8 cellular contexts compared by ENCODE assay signal in the genomic region with DNA sequence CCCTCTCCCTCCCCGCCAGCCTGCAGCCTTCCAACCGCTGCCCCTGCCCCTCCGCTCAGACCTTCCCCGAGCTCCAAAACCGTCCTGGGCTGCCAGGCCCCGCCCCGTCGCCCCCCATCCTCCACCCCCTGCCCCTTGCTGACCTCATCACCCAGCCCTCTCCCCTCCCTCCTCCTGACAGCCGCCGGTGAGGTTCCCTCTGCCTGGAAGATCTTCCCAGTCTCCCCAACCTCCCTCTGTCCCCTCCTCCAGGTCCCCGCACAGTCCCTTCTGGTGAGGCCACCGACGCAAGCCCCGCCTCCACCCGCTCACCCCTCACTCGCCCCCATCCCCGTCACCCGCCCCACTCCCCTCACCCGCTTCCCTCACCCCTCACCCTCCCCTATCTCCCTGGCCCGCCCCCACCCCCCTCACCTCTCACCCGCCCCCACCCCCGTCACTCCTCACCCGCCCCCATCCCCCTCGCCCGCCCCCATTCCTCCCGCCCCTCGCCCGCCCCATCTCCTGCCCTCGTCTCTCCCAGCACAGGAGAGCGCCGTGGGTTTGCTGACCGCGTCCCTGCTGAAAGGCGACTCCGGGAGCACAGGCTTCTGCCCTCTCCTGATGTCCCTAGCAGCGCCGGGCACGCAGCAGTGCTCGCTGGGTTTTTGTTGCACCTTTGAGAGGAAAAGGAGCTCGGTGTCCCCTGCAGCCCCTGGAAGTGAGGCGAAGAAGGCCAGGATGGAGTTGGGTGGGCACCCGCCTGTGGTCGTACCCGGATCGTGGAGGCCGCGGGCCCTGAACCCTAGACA. TPM values are rescaled to one million over a fixed set of nuclear protein-coding genes. Genes with fewer than 3 reads are reported as not detected.
DNase-seq lines count a peak whose midpoint lies in the region; ATAC-seq and TF ChIP-seq lines count a peak whose summit lies in the region.

No MANE protein-coding gene starts in this region.

- peak overlapping the region; percentile 86 for H3K14ac ChIP-seq in trophoblast cell (ENCODE audit: low read length)

- H3K18ac ChIP-seq in trophoblast cell (ENCODE audit: low read length), result peak overlapping the region; percentile 94

- POLR2A ChIA-PET in WTC11 (lab: Charles Lee), result no interaction called here

- H2AFZ ChIP-seq in trophoblast cell (ENCODE audit: insufficient read depth, low read length, poor library complexity), result peak overlapping the region; percentile 50

- CTCF ChIA-PET in WTC11 (lab: Charles Lee), result interaction anchor here (0.5 to 1.2 kb wide), 10 partner anchors 17 to 448 kb away, joined by 3 to 6 read pairs (median 4); partner anchors contain the start of gene NUP50

- peak overlapping the region; percentile 87 for H4K8ac ChIP-seq in trophoblast cell (ENCODE audit: low read depth, low read length)

- in situ Hi-C loops in GM13977 (cut with MboI; ENCODE audit: low pct_unique_long_range_greater_than_20kb, low sequenced_read_pairs, unreplicated experiment), result no loop called here

- no peak for DNase-seq in HL-60 (ENCODE audit: low read depth in 1 of 2, low spot score in 1 of 2)
- peak; percentile 90 for DNase-seq in WTC11 (ENCODE audit: low spot score)
- peak; percentile 42 for DNase-seq in fibroblast of villous mesenchyme (ENCODE audit: low read depth)
- peak in 1 of 2 donors; percentile 50 for DNase-seq in trophoblast cell
- no peak for DNase-seq in NCI-H128 (lab: John Stamatoyannopoulos, UW; ENCODE audit: unreplicated experiment)
- no peak for DNase-seq in GM13977 (ENCODE audit: low spot score)
- no peak for DNase-seq in NOMO-1 treated with dmso at 0.1 percent for 144 hours (lab: John Stamatoyannopoulos, UW; ENCODE audit: unreplicated experiment)

- H3K79me1 ChIP-seq in trophoblast cell (ENCODE audit: low read length), result peaks cover 15% of the 10 kb centered on the region

- peak overlapping the region; percentile 85 for H2BK12ac ChIP-seq in trophoblast cell (ENCODE audit: low read length)

- H2AK5ac ChIP-seq in trophoblast cell (ENCODE audit: low read length), result peak overlapping the region; percentile 52

- H4K91ac ChIP-seq in trophoblast cell (ENCODE audit: low read depth, low read length), result peak overlapping the region; percentile 84

- peaks cover 17% of the 10 kb centered on the region for H3F3A ChIP-seq in DOHH2 (ENCODE audit: control insufficient read depth, insufficient read depth)

- H3K4me3 Mint-ChIP-seq in WTC11, result peak overlapping the region; percentile 93

- H3K9me3 ChIP-seq in DOHH2 (ENCODE audit: control insufficient read depth, insufficient read depth, low read length) (no peaks in the 10 kb centered on the region), trophoblast cell (ENCODE audit: insufficient read depth, low read depth, low read length) (no peaks in the 10 kb centered on the region)

- peak overlapping the region; percentile 53 for H3K4ac ChIP-seq in trophoblast cell (ENCODE audit: low read depth, low read length)

- TF ChIP-seq CTCF in DOHH2 (IDR thresholded peaks at IDR 0.05; ENCODE audit: low read depth, low read length, poor library complexity, severe bottlenecking), result no peak
- no peak for TF ChIP-seq CTCF in HL-60 (IDR thresholded peaks at IDR 0.05; ENCODE audit: insufficient read depth, low read length)
- TF ChIP-seq CTCF in WTC11 (IDR thresholded peaks at IDR 0.05), result no peak
- TF ChIP-seq CTCF in fibroblast of villous mesenchyme (IDR thresholded peaks at IDR 0.05; ENCODE audit: insufficient read depth, low read depth, low read length), result no peak
- TF ChIP-seq CTCF in GM13977 (IDR thresholded peaks at IDR 0.05; ENCODE audit: extremely low read depth, insufficient read depth, missing control alignments), result no peak

- H3K27ac Mint-ChIP-seq in WTC11, result peak overlapping the region; percentile 95

- peak overlapping the region; percentile 100 for H3K4me2 ChIP-seq in DOHH2 (ENCODE audit: low read length)
- peak overlapping the region; percentile 70 for H3K4me2 ChIP-seq in trophoblast cell (ENCODE audit: low read length)

- H3K9me3 Mint-ChIP-seq in WTC11, result no peaks in the 10 kb centered on the region

- no peaks in the 10 kb centered on the region for H3K36me3 Mint-ChIP-seq in WTC11

- peaks cover 27% of the 10 kb centered on the region for H3K27me3 ChIP-seq in DOHH2 (ENCODE audit: control insufficient read depth, low read length)
- no peaks in the 10 kb centered on the region for H3K27me3 ChIP-seq in HL-60 (ENCODE audit: insufficient read depth, poor library complexity, severe bottlenecking)
- no peaks in the 10 kb centered on the region for H3K27me3 ChIP-seq in trophoblast cell (ENCODE audit: insufficient read depth, low read length)

- peak; percentile 87 for ATAC-seq in WTC11

- no peaks in the 10 kb centered on the region for H4K20me1 ChIP-seq in DOHH2 (ENCODE audit: control insufficient read depth, insufficient read depth, low read depth, low read length)

- no CpG with 5 or more reads among the region's 47 CpGs for WGBS in trophoblast cell (ENCODE audit: extremely low coverage, insufficient coverage, insufficient read length)

- H2BK120ac ChIP-seq in trophoblast cell (ENCODE audit: insufficient read depth, low read length, poor library complexity), result peak overlapping the region; percentile 85

- H2BK5ac ChIP-seq in trophoblast cell (ENCODE audit: low read depth, low read length, poor library complexity), result peak overlapping the region; percentile 79

- no peaks in the 10 kb centered on the region for H3K79me2 ChIP-seq in DOHH2 (ENCODE audit: control insufficient read depth, low read length)
- H3K79me2 ChIP-seq in trophoblast cell (ENCODE audit: control insufficient read depth, insufficient read depth, low read length, poor library complexity), result no peaks in the 10 kb centered on the region

- H3K36me3 ChIP-seq in DOHH2 (ENCODE audit: control insufficient read depth, low read length), result no peaks in the 10 kb centered on the region
- no peaks in the 10 kb centered on the region for H3K36me3 ChIP-seq in trophoblast cell (ENCODE audit: control insufficient read depth in 1 of 2, insufficient read depth in 2 of 2, low read length in 2 of 2)

- H3K23ac ChIP-seq in trophoblast cell (ENCODE audit: low read length), result no peak overlapping the region

- no peak overlapping the region for H3K27ac ChIP-seq in DOHH2 (ENCODE audit: low read depth, low read length)
- no peak overlapping the region for H3K27ac ChIP-seq in HL-60 (replicated peaks)
- peak overlapping the region; percentile 41 for H3K27ac ChIP-seq in trophoblast cell (ENCODE audit: low read depth, low read length)

- H3K4me3 ChIP-seq in DOHH2 (ENCODE audit: low read length), result peak overlapping the region; percentile 75
- H3K4me3 ChIP-seq in HL-60 (replicated peaks; ENCODE audit: insufficient read depth, low read length), result peak overlapping the region; percentile 59
- peak overlapping the region; percentile 62 for H3K4me3 ChIP-seq in fibroblast of villous mesenchyme (ENCODE audit: low read depth, low read length)
- peak overlapping the region; percentile 54 for H3K4me3 ChIP-seq in trophoblast cell (ENCODE audit: low read depth, low read length)

- peak overlapping the region; percentile 73 for H4K12ac ChIP-seq in trophoblast cell (ENCODE audit: low read depth, low read length)

- H3K9me2 ChIP-seq in DOHH2 (replicated peaks; ENCODE audit: control insufficient read depth, low read length), result no peaks in the 10 kb centered on the region

- H3K27me3 Mint-ChIP-seq in WTC11 (ENCODE audit: low read depth), result peaks cover 26% of the 10 kb centered on the region

- peak overlapping the region; percentile 6 for H3K9ac ChIP-seq in trophoblast cell (ENCODE audit: low read length)

- H3K4me1 ChIP-seq in DOHH2 (ENCODE audit: control insufficient read depth, low read length) (peaks cover 31% of the 10 kb centered on the region), trophoblast cell (ENCODE audit: control insufficient read depth in 1 of 2, insufficient read depth in 2 of 2, low read length in 2 of 2) (peaks cover 15 to 16% of the 10 kb centered on the region in 2 experiments)

- peaks cover 23% of the 10 kb centered on the region for H3K4me1 Mint-ChIP-seq in WTC11

TF ChIP-seq in WTC11, 78 proteins besides CTCF, POLR2A, EP300 and RAD21:
- TF ChIP-seq SP1 (CRISPR knock-in tag; conservative IDR thresholded peaks at IDR 0.05) (peak; percentile 57), ZNF138 (CRISPR knock-in tag; conservative IDR thresholded peaks at IDR 0.05) (no peak), SMAD4 (CRISPR knock-in tag; IDR thresholded peaks at IDR 0.05) (no peak)
- TF ChIP-seq, protein P1, sequence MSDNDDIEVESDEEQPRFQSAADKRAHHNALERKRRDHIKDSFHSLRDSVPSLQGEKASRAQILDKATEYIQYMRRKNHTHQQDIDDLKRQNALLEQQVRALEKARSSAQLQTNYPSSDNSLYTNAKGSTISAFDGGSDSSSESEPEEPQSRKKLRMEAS (CRISPR knock-in tag; IDR thresholded peaks at IDR 0.05), result 0 out of 2 replicates have a peak, but pooled peaks have one; percentile 12
TF ChIP-seq in WTC11: peak in this region for 2.

RNA-seq across cellular contexts. Expression of gene UPK3A, which starts 16.4 kb away (rescaled TPM):
- total RNA-seq in WTC11 (2021) (0.23 to 0.62 TPM (median 0.37 TPM) in 3 replicates), fibroblast of villous mesenchyme (not detected in 2 replicates)
- not detected in 2 replicates for polyA plus RNA-seq in trophoblast cell (2013)

RNA-seq across cellular contexts. Expression of gene KIAA0930, which starts 27.7 kb away (rescaled TPM):
- total RNA-seq in WTC11 (2021), result 53.2 to 62.1 TPM (median 57.6 TPM) in 3 replicates
- 44.5 and 55.4 TPM in 2 replicates for total RNA-seq in fibroblast of villous mesenchyme
- polyA plus RNA-seq in trophoblast cell (2013), result 68.2 and 71.9 TPM in 2 replicates

RNA-seq across cellular contexts. Expression of gene FAM118A, which starts 41.4 kb away (rescaled TPM):
- total RNA-seq in WTC11 (2021) (20.7 to 21.6 TPM (median 21.3 TPM) in 3 replicates), fibroblast of villous mesenchyme (20.7 and 52.5 TPM in 2 replicates)
- polyA plus RNA-seq in trophoblast cell (2013), result 23.9 and 25.5 TPM in 2 replicates

Comparison
In these comparisons a context has a peak if more than half of its experiments do, and no peak if none do; other contexts are left out.
1. DNase-seq: peak in WTC11 (single experiment) and fibroblast of villous mesenchyme (single experiment); none in HL-60 (0 of 2), NCI-H128 (single experiment), GM13977 (single experiment) and NOMO-1 treated with dmso at 0.1 percent for 144 hours (single experiment).
2. Peak in every context shown above with its lines, with median percentiles within 50 percentile points of each other: H3K4me3 ChIP-seq.